In genomic region chr10:99234739-99235468, GRCh38 we compare ENCODE assay signal across 8 cellular contexts. TPM values are rescaled to one million over a fixed set of nuclear protein-coding genes. Genes with fewer than 3 reads are reported as not detected.
DNase-seq lines count a peak whose midpoint lies in the region; ATAC-seq and TF ChIP-seq lines count a peak whose summit lies in the region.

No MANE protein-coding gene starts in this region.

- peak overlapping the region; percentile 22 for H3K4me3 Mint-ChIP-seq in central memory CD8-positive, alpha-beta T cell
- H3K4me3 Mint-ChIP-seq in mesothelial cell of epicardium, result peak overlapping the region; percentile 39

- H3K27ac Mint-ChIP-seq in central memory CD8-positive, alpha-beta T cell (ENCODE audit: low read depth), result no peak overlapping the region
- no peak overlapping the region for H3K27ac Mint-ChIP-seq in mesothelial cell of epicardium

- H3K36me3 Mint-ChIP-seq in central memory CD8-positive, alpha-beta T cell (ENCODE audit: insufficient read depth), result peaks cover 3% of the 10 kb centered on the region
- H3K36me3 Mint-ChIP-seq in mesothelial cell of epicardium, result no peaks in the 10 kb centered on the region

- H3K4me3 ChIP-seq in heart left ventricle (peak overlapping the region in 11 of 12 donors; percentile 22 to 59 (median 49)), uterus (peak overlapping the region in 1 of 2 donors; percentile 40)

- intact Hi-C loops in heart left ventricle (cut with DNase I), result no loop called here
- intact Hi-C loops in left ventricle myocardium superior (cut with micrococcal nuclease), result no loop called here
- intact Hi-C loops in uterus (cut with DNase I; ENCODE audit: low total_unique reads), result no loop called here

- no peaks in the 10 kb centered on the region for H3K9me3 ChIP-seq in heart left ventricle
- H3K9me3 ChIP-seq in uterus, result no peaks in the 10 kb centered on the region

- no peak for ATAC-seq in heart left ventricle
- no peak for ATAC-seq in left ventricle myocardium superior
- ATAC-seq in central memory CD8-positive, alpha-beta T cell (replicated peaks; ENCODE audit: extremely low read depth, poor library complexity, severe bottlenecking), result no peak
- no peak for ATAC-seq in GM18873 (IDR thresholded peaks at IDR 0.05; ENCODE audit: low FRiP score, unreplicated experiment)
- no peak for ATAC-seq in GM21381 (IDR thresholded peaks at IDR 0.05; ENCODE audit: unreplicated experiment)

- H3K9me3 Mint-ChIP-seq in central memory CD8-positive, alpha-beta T cell, result no peaks in the 10 kb centered on the region
- no peaks in the 10 kb centered on the region for H3K9me3 Mint-ChIP-seq in mesothelial cell of epicardium

- peaks cover 83% of the 10 kb centered on the region for H3K27me3 Mint-ChIP-seq in central memory CD8-positive, alpha-beta T cell
- peaks cover 97% of the 10 kb centered on the region for H3K27me3 Mint-ChIP-seq in mesothelial cell of epicardium (ENCODE audit: low read depth)

- TF ChIP-seq POLR2A in heart left ventricle (IDR thresholded peaks at IDR 0.05) (no peak), uterus (IDR thresholded peaks at IDR 0.05) (no peak)

- H3K4me1 Mint-ChIP-seq in central memory CD8-positive, alpha-beta T cell, result no peaks in the 10 kb centered on the region
- peaks cover 30% of the 10 kb centered on the region for H3K4me1 Mint-ChIP-seq in mesothelial cell of epicardium

- no peak for TF ChIP-seq CTCF in heart left ventricle (IDR thresholded peaks at IDR 0.05)
- TF ChIP-seq CTCF in mesothelial cell of epicardium (IDR thresholded peaks at IDR 0.05; ENCODE audit: unreplicated experiment), result no peak
- TF ChIP-seq CTCF in uterus (IDR thresholded peaks at IDR 0.05), result no peak

- H3K27me3 ChIP-seq in heart left ventricle (peaks cover 31 to 97% (median 65%) of the 10 kb centered on the region in 9 donors), uterus (peaks cover 4 to 31% of the 10 kb centered on the region in 2 donors)

- no peak for DNase-seq in heart left ventricle
- no peak for DNase-seq in left ventricle myocardium superior
- DNase-seq in central memory CD8-positive, alpha-beta T cell (ENCODE audit: low spot score in 2 of 2), result no peak
- DNase-seq in mesothelial cell of epicardium (ENCODE audit: low spot score in 2 of 2, unreplicated experiment in 2 of 2), result no peak
- no peak for DNase-seq in uterus
- DNase-seq in caudate nucleus (lab: John Stamatoyannopoulos, UW), result no peak

- H3K4me1 ChIP-seq in heart left ventricle, result peaks cover 0 to 43% (median 23%) of the 10 kb centered on the region in 12 donors
- peaks cover 0 to 16% of the 10 kb centered on the region in 2 donors for H3K4me1 ChIP-seq in uterus

- H3K27ac ChIP-seq in heart left ventricle (no peak overlapping the region), uterus (peak overlapping the region; percentile 63 to 64), caudate nucleus (ENCODE audit: low read depth, low read length) (no peak overlapping the region)

- WGBS in heart left ventricle, 4 donors, result 3 to 6% (median 4%) methylated on average over 17 of the region's 17 CpGs

- no peaks in the 10 kb centered on the region for H3K36me3 ChIP-seq in heart left ventricle
- no peaks in the 10 kb centered on the region for H3K36me3 ChIP-seq in uterus

RNA-seq across cellular contexts. Expression of gene HPSE2, which starts 0.7 kb away (rescaled TPM):
- under 1 TPM in 6 of 9 donors, not detected in 3; 0.07 to 0.18 (median 0.15) TPM for total RNA-seq in heart left ventricle
- polyA plus RNA-seq in heart left ventricle, result under 1 TPM; 0.06 to 0.08 TPM
- not detected for total RNA-seq in left ventricle myocardium superior
- 1.7 to 2.5 TPM (median 2.3 TPM) in 3 replicates for total RNA-seq in mesothelial cell of epicardium
- total RNA-seq in uterus, result 10 to 100 TPM in 1 of 4 donors, 1 to 10 TPM in 2, not detected in 1; 7.0 to 13.6 (median 7.7) TPM

Comparison
In these comparisons a context has a peak if more than half of its experiments do, and no peak if none do; other contexts are left out.
1. H3K27ac ChIP-seq: peak in uterus (2 of 2); none in heart left ventricle (0 of 12) and caudate nucleus (single experiment).